ENCODE assay signal across 34 cellular contexts in the genomic region with DNA sequence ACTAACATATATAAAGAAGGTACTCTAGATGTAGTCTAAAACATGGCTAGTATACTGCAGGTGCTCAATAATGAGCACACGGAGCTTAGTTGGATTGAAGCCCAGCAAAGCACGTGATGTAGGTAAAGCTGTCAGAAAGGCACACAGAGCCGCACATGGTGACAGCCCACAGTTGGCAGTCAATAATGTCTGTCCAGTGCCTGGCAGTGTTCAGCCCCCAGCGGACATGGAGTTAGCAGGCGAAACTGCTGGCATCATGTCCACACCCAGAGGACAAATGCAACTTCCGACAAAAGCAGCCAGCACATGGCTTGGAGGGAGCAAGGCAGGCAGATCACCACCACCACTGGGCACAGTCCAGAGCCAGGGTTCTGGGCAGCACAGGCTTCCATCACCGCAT.
"Had no signal": no experiment of that assay in that cellular context is flagged by ENCODE, and none has a peak within 500 bp of the region (broad histone marks: within the 10 kb centered on the region; RNA-seq: fewer than 3 reads in every experiment).

No MANE protein-coding gene starts in this region.

- H3K27ac ChIP-seq: KMS-11 had no signal

- H3K4me2 ChIP-seq: KMS-11 had no signal

- DNase-seq: Karpas-422, Kasumi-1, MG63, MM.1S, MV-4-11, NCI-H1048, NCI-H1092, NCI-H1092 treated with DMSO at 0.1 percent for 48 hours, NCI-H1105, NCI-H1105 treated with DMSO at 0.1 percent for 48 hours, NCI-H1417, NCI-H1417 treated with DMSO at 0.1 percent for 48 hours, NCI-H1436, NCI-H1436 treated with DMSO at 0.1 percent for 48 hours, NCI-H146, NCI-H1694, NCI-H1694 treated with DMSO at 0.1 percent for 48 hours, NCI-H187, NCI-H187 treated with DMSO at 0.1 percent for 48 hours, NCI-H1930, NCI-H2029, NCI-H2029 treated with DMSO at 0.1 percent for 48 hours, NCI-H2081, NCI-H2081 treated with DMSO at 0.1 percent for 48 hours, NCI-H2107, NCI-H2171, NCI-H2171 treated with DMSO at 0.1 percent for 48 hours, NCI-H2227 treated with DMSO at 0.1 percent for 48 hours, NCI-H226, NCI-H345, NCI-H446, NCI-H446 treated with DMSO at 0.1 percent for 48 hours, NCI-H510A had no signal

- H3K9ac ChIP-seq: KMS-11 had no signal

- H3K9me3 ChIP-seq: MG63 had no signal

- H3K4me3 ChIP-seq: MG63 had no signal

- H3K36me3 ChIP-seq: MG63 had no signal
